10 cellular contexts compared by ENCODE assay signal in genomic region chr18:76467371-76468190, GRCh38. TPM values are rescaled to one million over a fixed set of nuclear protein-coding genes. Genes with fewer than 3 reads are reported as not detected.
DNase-seq lines count a peak whose midpoint lies in the region; ATAC-seq and TF ChIP-seq lines count a peak whose summit lies in the region.
"Had no signal": no experiment of that assay in that cellular context is flagged by ENCODE, and none has a peak within 500 bp of the region (broad histone marks: within the 10 kb centered on the region; RNA-seq: fewer than 3 reads in every experiment).

No MANE protein-coding gene starts in this region.

- H3K27ac ChIP-seq in SJCRH30: no peak overlapping the region

- peaks cover 56% of the 10 kb centered on the region for H3K4me1 Mint-ChIP-seq in endothelial cell (ENCODE audit: unreplicated experiment)

- DNase-seq in GF-D8 (lab: John Stamatoyannopoulos, UW) (peak; percentile 93), MV-4-11 (lab: John Stamatoyannopoulos, UW) (peak; percentile 87), endothelial cell (ENCODE audit: low spot score) (no peak), omental fat pad (ENCODE audit: low spot score) (no peak), NCI-H146 treated with DMSO at 0.1 percent for 48 hours (lab: John Stamatoyannopoulos, UW; ENCODE audit: unreplicated experiment) (no peak), NCI-H187 (lab: John Stamatoyannopoulos, UW) (no peak), SJCRH30 (no peak)
- DNase-seq: activated CD4-positive, CD25-positive, alpha-beta regulatory T cell treated with anti-CD3 and anti-CD28 coated beads, Interleukin-2, amount 50 U/mL, for 72 hours; NCI-H2171 had no signal

- peaks cover 22% of the 10 kb centered on the region for H3K36me3 Mint-ChIP-seq in endothelial cell (ENCODE audit: low read depth, unreplicated experiment)

- H3K4me3 ChIP-seq in SJCRH30: no peak overlapping the region

- H3K27me3 Mint-ChIP-seq in endothelial cell (ENCODE audit: unreplicated experiment): peaks cover 19% of the 10 kb centered on the region

- no peaks in the 10 kb centered on the region for H3K27me3 ChIP-seq in SJCRH30

- no peaks in the 10 kb centered on the region for H3K4me1 ChIP-seq in SJCRH30

- H3K9me3 ChIP-seq in SJCRH30 (replicated peaks): no peaks in the 10 kb centered on the region

- H3K9me3 Mint-ChIP-seq in endothelial cell (ENCODE audit: unreplicated experiment): no peaks in the 10 kb centered on the region

- H3K36me3 ChIP-seq in SJCRH30: no peaks in the 10 kb centered on the region

- peak overlapping the region; percentile 75 for H3K27ac Mint-ChIP-seq in endothelial cell (ENCODE audit: unreplicated experiment)

- TF ChIP-seq CTCF in endothelial cell (IDR thresholded peaks at IDR 0.05; ENCODE audit: unreplicated experiment) (no peak), omental fat pad (IDR thresholded peaks at IDR 0.05) (no peak)

- ATAC-seq in omental fat pad (ENCODE audit: low FRiP score): peak; percentile 65
- ATAC-seq in HG03095 (IDR thresholded peaks at IDR 0.05; ENCODE audit: unreplicated experiment): no peak

- peak overlapping the region; percentile 63 for H3K4me3 Mint-ChIP-seq in endothelial cell (ENCODE audit: unreplicated experiment)

RNA-seq across cellular contexts. Expression of gene ZNF516, which starts 27.5 kb away (rescaled TPM):
- 83.2 TPM for total RNA-seq in endothelial cell (ENCODE audit: unreplicated experiment)
- 10 to 100 TPM; 11.2 to 27.7 (median 16.6) TPM for total RNA-seq in omental fat pad
- 6.3 and 8.2 TPM in 2 replicates for total RNA-seq in SJCRH30 (2014; rRNA removed; shearing (Covaris generic))

Comparison
In these comparisons a context has a peak if more than half of its experiments do, and no peak if none do; other contexts are left out.
1. DNase-seq: peak in GF-D8 (single experiment) and MV-4-11 (single experiment); none in endothelial cell (single experiment), omental fat pad (single experiment), NCI-H146 treated with DMSO at 0.1 percent for 48 hours (single experiment), NCI-H187 (0 of 2) and SJCRH30 (0 of 2).